15 cellular contexts compared by ENCODE assay signal in the genomic region with DNA sequence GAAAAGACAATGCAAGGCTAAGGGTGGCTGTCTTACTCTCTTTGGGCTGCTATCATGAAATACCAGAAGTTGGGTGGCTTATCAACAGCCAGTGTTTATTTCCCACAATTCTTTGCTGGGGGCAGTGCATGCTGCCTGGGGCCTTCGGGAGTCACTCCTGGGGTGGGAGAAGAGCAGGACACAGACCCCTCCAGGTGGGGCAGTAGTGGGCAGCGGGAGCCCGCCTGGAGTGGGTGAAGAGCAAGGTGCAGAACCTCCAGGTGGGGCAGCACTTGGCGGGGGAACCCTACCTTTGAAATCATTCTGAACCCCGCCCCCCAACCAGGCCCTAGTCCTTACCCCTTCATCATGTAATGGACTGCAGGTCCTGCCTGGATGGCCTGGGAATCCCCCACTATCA.
DNase-seq lines count a peak whose midpoint lies in the region; ATAC-seq, FAIRE-seq and TF ChIP-seq lines count a peak whose summit lies in the region.
"Had no signal": no experiment of that assay in that cellular context is flagged by ENCODE, and none has a peak within 500 bp of the region (broad histone marks: within the 10 kb centered on the region; RNA-seq: fewer than 3 reads in every experiment).

No MANE protein-coding gene starts in this region.

- 4% methylated on average over 5 of the region's 5 CpGs for WGBS in K562 (ENCODE audit: insufficient coverage, low coverage, missing lambda C conversion rate)
- 0% methylated on average over 5 of the region's 5 CpGs for WGBS in HepG2 (ENCODE audit: low lambda C conversion rate)

- H3K27me3 ChIP-seq in K562 (ENCODE audit: control insufficient read depth in 2 of 2, insufficient read depth in 2 of 2, low read length in 2 of 2) (peaks cover 6 to 21% of the 10 kb centered on the region in 2 experiments; a peak in 3 of 5 replicates), HepG2 (ENCODE audit: control insufficient read depth in 1 of 2, insufficient read depth in 2 of 2, low read length in 2 of 2) (peaks cover 1 to 37% of the 10 kb centered on the region in 2 experiments; a peak in 4 of 5 replicates)
- H3K27me3 ChIP-seq: BLaER1 treated with 17β-estradiol and CSF1 and Interleukin-3, amounts not matched to agents 10 nM and 100 nM had no signal

- no peaks in the 10 kb centered on the region for H3K9me1 ChIP-seq in K562 (ENCODE audit: control insufficient read depth, insufficient read depth, low read length)

- BruUV-seq in K562 (replicated peaks; lab: Mats Ljungman, UMichigan) = no TSS peak
- BruUV-seq in HepG2 (replicated peaks; lab: Mats Ljungman, UMichigan) = no TSS peak

- no peak overlapping the region for H3K27ac Mint-ChIP-seq in stimulated activated effector memory CD8-positive, alpha-beta T cell treated with anti-CD3 and anti-CD28 coated beads, Interleukin-12 subunit alpha, Interleukin-12 subunit beta, amount 100 ng/mL, for 72 hours
- H3K27ac Mint-ChIP-seq: CD4-positive, CD25-positive, alpha-beta regulatory T cell had no signal

- TF ChIP-seq EP300 in K562 (IDR thresholded peaks at IDR 0.05; ENCODE audit: low read length) (no peak), HepG2 (IDR thresholded peaks at IDR 0.05; ENCODE audit: low read depth in 2 of 2, low read length in 2 of 2) (no peak), HepG2 (CRISPR knock-in tag; IDR thresholded peaks at IDR 0.05; ENCODE audit: borderline replicate concordance) (no peak)

- TF ChIP-seq RAD21 in K562 (CRISPR knock-in tag; conservative IDR thresholded peaks at IDR 0.05 in 1 of 2, IDR thresholded peaks at IDR 0.05 in 1 of 2) = no peak
- no peak for TF ChIP-seq RAD21 in HepG2 (CRISPR knock-in tag; IDR thresholded peaks at IDR 0.05)

- H3K4me3 ChIP-seq in K562 (no peak overlapping the region), HepG2 (replicated peaks in 1 of 3; ENCODE audit: insufficient read depth in 1 of 3, low read depth in 2 of 3, low read length in 3 of 3) (no peak overlapping the region)
- H3K4me3 ChIP-seq: BLaER1 treated with 17β-estradiol and CSF1 and Interleukin-3, amounts not matched to agents 10 nM and 100 nM had no signal

- H3K79me2 ChIP-seq in K562 (ENCODE audit: control insufficient read depth, insufficient read depth, low read length) = no peaks in the 10 kb centered on the region
- H3K79me2 ChIP-seq in HepG2 (ENCODE audit: insufficient read depth, low read length) = no peaks in the 10 kb centered on the region

- H3K36me3 ChIP-seq in K562 (ENCODE audit: control insufficient read depth, insufficient read depth, low read length) (no peaks in the 10 kb centered on the region), HepG2 (replicated peaks in 1 of 2; ENCODE audit: control insufficient read depth in 1 of 2, insufficient read depth in 2 of 2, low read length in 2 of 2) (no peaks in the 10 kb centered on the region)
- H3K36me3 ChIP-seq: BLaER1 treated with 17β-estradiol and CSF1 and Interleukin-3, amounts not matched to agents 10 nM and 100 nM had no signal

- no peaks in the 10 kb centered on the region for H3K4me1 Mint-ChIP-seq in stimulated activated effector memory CD8-positive, alpha-beta T cell treated with anti-CD3 and anti-CD28 coated beads, Interleukin-12 subunit alpha, Interleukin-12 subunit beta, amount 100 ng/mL, for 72 hours
- H3K4me1 Mint-ChIP-seq: CD4-positive, CD25-positive, alpha-beta regulatory T cell had no signal

- no peak overlapping the region for H3K27ac ChIP-seq in K562 (ENCODE audit: extremely low read depth, low read depth, low read length)
- H3K27ac ChIP-seq in HepG2 (ENCODE audit: extremely low read length, insufficient read depth, low read length) = no peak overlapping the region
- H3K27ac ChIP-seq: BLaER1 treated with 17β-estradiol and CSF1 and Interleukin-3, amounts not matched to agents 10 nM and 100 nM had no signal

- TF ChIP-seq CTCF in K562 (IDR thresholded peaks at IDR 0.05 in 2 of 3, conservative IDR thresholded peaks at IDR 0.05 in 1 of 3; ENCODE audit: insufficient read depth in 2 of 3, low read depth in 1 of 3, low read length in 3 of 3) (peak in 1 of 3 experiments; percentile 62; a peak in 2 of 6 replicates), HepG2 (CRISPR knock-in tag; IDR thresholded peaks at IDR 0.05) (no peak)

- CTCF ChIA-PET in K562 (lab: Yijun Ruan, JAX; ENCODE audit: low intra/inter-chr PET ratio) (no interaction called here), HepG2 (lab: Yijun Ruan, JAX; ENCODE audit: low intra/inter-chr PET ratio, low total read pairs) (no interaction called here)

- no peak overlapping the region for H3K4me3 Mint-ChIP-seq in stimulated activated effector memory CD8-positive, alpha-beta T cell treated with anti-CD3 and anti-CD28 coated beads, Interleukin-12 subunit alpha, Interleukin-12 subunit beta, amount 100 ng/mL, for 72 hours
- H3K4me3 Mint-ChIP-seq: CD4-positive, CD25-positive, alpha-beta regulatory T cell had no signal

- H2AFZ ChIP-seq in K562 (ENCODE audit: low read depth, low read length) (no peak overlapping the region), HepG2 (ENCODE audit: low read length) (no peak overlapping the region)

- no peak for TF ChIP-seq POLR2A in K562 (conservative IDR thresholded peaks at IDR 0.05)
- TF ChIP-seq POLR2A in HepG2 (IDR thresholded peaks at IDR 0.05; ENCODE audit: insufficient read depth in 1 of 2, low read depth in 2 of 2, low read length in 2 of 2) = no peak

- no peaks in the 10 kb centered on the region for H3K9me3 Mint-ChIP-seq in stimulated activated effector memory CD8-positive, alpha-beta T cell treated with anti-CD3 and anti-CD28 coated beads, Interleukin-12 subunit alpha, Interleukin-12 subunit beta, amount 100 ng/mL, for 72 hours

- FAIRE-seq in K562 (lab: Jason Lieb, UNC) = no peak
- no peak for FAIRE-seq in HepG2 (lab: Jason Lieb, UNC)
- FAIRE-seq: H54 had no signal

- no peaks in the 10 kb centered on the region for H3K9me3 ChIP-seq in K562 (replicated peaks; ENCODE audit: control insufficient read depth, insufficient read depth, low read depth, low read length)
- no peaks in the 10 kb centered on the region for H3K9me3 ChIP-seq in HepG2 (ENCODE audit: low read length)

- no peaks in the 10 kb centered on the region for H3K36me3 Mint-ChIP-seq in stimulated activated effector memory CD8-positive, alpha-beta T cell treated with anti-CD3 and anti-CD28 coated beads, Interleukin-12 subunit alpha, Interleukin-12 subunit beta, amount 100 ng/mL, for 72 hours
- H3K36me3 Mint-ChIP-seq: CD4-positive, CD25-positive, alpha-beta regulatory T cell had no signal

- in situ Hi-C loops in K562 (cut with MboI) (no loop called here), HepG2 (cut with HindIII; ENCODE audit: extremely low pct_ligation_motif_present, low pct_unique_long_range_greater_than_20kb) (loop anchor here (10.0 kb wide), 1 partner anchor 368 kb away; no protein-coding TSS in a partner anchor)

- ATAC-seq in K562 = peak; percentile 66
- peak; percentile 68 for ATAC-seq in HepG2
- ATAC-seq in stimulated activated effector memory CD8-positive, alpha-beta T cell treated with anti-CD3 and anti-CD28 coated beads, Interleukin-12 subunit alpha, Interleukin-12 subunit beta, amount 100 ng/mL, for 72 hours = peak; percentile 27
- no peak for ATAC-seq in SK-N-SH treated with all-trans-retinoic acid at 6 μM for 48 hours

- H3K4me2 ChIP-seq in K562 (ENCODE audit: insufficient read depth, low read length) (no peak overlapping the region), HepG2 (ENCODE audit: low read depth, low read length) (no peak overlapping the region)
- H3K4me2 ChIP-seq: BLaER1 treated with 17β-estradiol and CSF1 and Interleukin-3, amounts not matched to agents 10 nM and 100 nM had no signal

- intact Hi-C loops in K562 (cut with micrococcal nuclease) = no loop called here
- intact Hi-C loops in HepG2 (cut with micrococcal nuclease; ENCODE audit: unreplicated experiment) = no loop called here

- H4K20me1 ChIP-seq in K562 (replicated peaks; ENCODE audit: control insufficient read depth, insufficient read depth, low read length) (no peaks in the 10 kb centered on the region), HepG2 (ENCODE audit: insufficient read depth, low read length) (no peaks in the 10 kb centered on the region)
- H4K20me1 ChIP-seq: BLaER1 treated with 17β-estradiol and CSF1 and Interleukin-3, amounts not matched to agents 10 nM and 100 nM had no signal

- POLR2A ChIA-PET in K562 (lab: Yijun Ruan, JAX) (no interaction called here), HepG2 (lab: Yijun Ruan, JAX) (no interaction called here)

- H3K4me1 ChIP-seq in K562 (replicated peaks in 1 of 2; ENCODE audit: control insufficient read depth in 2 of 2, insufficient read depth in 2 of 2, low read length in 2 of 2) (0 out of 5 replicates have a peak, but pooled peaks cover 0 to 3% of the 10 kb centered on the region in 2 experiments), HepG2 (ENCODE audit: insufficient read depth, low read length) (no peaks in the 10 kb centered on the region)
- H3K4me1 ChIP-seq: BLaER1 treated with 17β-estradiol and CSF1 and Interleukin-3, amounts not matched to agents 10 nM and 100 nM had no signal

- H3K9ac ChIP-seq in K562 (ENCODE audit: insufficient read depth in 1 of 2, low read depth in 2 of 2, low read length in 2 of 2) (no peak overlapping the region), HepG2 (ENCODE audit: insufficient read depth, low read depth, low read length) (no peak overlapping the region)
- H3K9ac ChIP-seq: BLaER1 treated with 17β-estradiol and CSF1 and Interleukin-3, amounts not matched to agents 10 nM and 100 nM had no signal

- peak; percentile 34 for DNase-seq in NK-92 treated with Interleukin-12 subunit alpha and Interleukin-12 subunit beta, amount 100 ng/mL, for 24 hours (lab: John Stamatoyannopoulos, UW)
- DNase-seq in NK-92 (lab: John Stamatoyannopoulos, UW; ENCODE audit: unreplicated experiment) (no peak), K562 (ENCODE audit: extremely low read depth in 1 of 4, low spot score in 3 of 4) (no peak), HepG2 (ENCODE audit: low spot score) (no peak), SW480 (ENCODE audit: low spot score) (no peak), NCI-H510A (lab: John Stamatoyannopoulos, UW) (no peak)
- peak in 1 of 2 donors; percentile 29 for DNase-seq in stimulated activated effector memory CD8-positive, alpha-beta T cell treated with anti-CD3 and anti-CD28 coated beads, Interleukin-12 subunit alpha, Interleukin-12 subunit beta, amount 100 ng/mL, for 72 hours (ENCODE audit: low spot score in 2 of 2)
- DNase-seq: 8988T; ACHN; Calu3; CD4-positive, CD25-positive, alpha-beta regulatory T cell; DMS 273 treated with DMSO at 0.1 percent for 48 hours had no signal

TF ChIP-seq in K562, 482 proteins besides CTCF, POLR2A, EP300 and RAD21 (continues in another document):
- TF ChIP-seq HMG20A (CRISPR knock-in tag; conservative IDR thresholded peaks at IDR 0.05) = no peak
- no peak for TF ChIP-seq CBFB (CRISPR knock-in tag; IDR thresholded peaks at IDR 0.05)

TF ChIP-seq in HepG2, 621 proteins besides CTCF, POLR2A, EP300 and RAD21 (continues in another document):
- TF ChIP-seq, protein P1, sequence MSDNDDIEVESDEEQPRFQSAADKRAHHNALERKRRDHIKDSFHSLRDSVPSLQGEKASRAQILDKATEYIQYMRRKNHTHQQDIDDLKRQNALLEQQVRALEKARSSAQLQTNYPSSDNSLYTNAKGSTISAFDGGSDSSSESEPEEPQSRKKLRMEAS (IDR thresholded peaks at IDR 0.05) = no peak

TF ChIP-seq in SK-N-SH treated with all-trans-retinoic acid at 6 μM for 48 hours, 23 proteins besides CTCF, POLR2A, EP300 and RAD21 (continues in another document):
- TF ChIP-seq ZNF565 (CRISPR knock-in tag; conservative IDR thresholded peaks at IDR 0.05; ENCODE audit: low read depth) (no peak), TCF4 (CRISPR knock-in tag; IDR thresholded peaks at IDR 0.05; ENCODE audit: borderline replicate concordance) (no peak)
